In genomic region chr10:131902691-131903090, GRCh38 we compare ENCODE assay signal across 8 cellular contexts. TPM values are rescaled to one million over a fixed set of nuclear protein-coding genes. Genes with fewer than 3 reads are reported as not detected.
DNase-seq lines count a peak whose midpoint lies in the region; ATAC-seq and TF ChIP-seq lines count a peak whose summit lies in the region.

No MANE protein-coding gene starts in this region.

- H3K4me2 ChIP-seq in mesenchymal stem cell (ENCODE audit: low read length, poor library complexity, severe bottlenecking) = no peak overlapping the region

- no peak overlapping the region for H3K18ac ChIP-seq in mesenchymal stem cell (ENCODE audit: low read depth in 1 of 2, low read length in 2 of 2)

- H4K91ac ChIP-seq in mesenchymal stem cell (ENCODE audit: low read length) = no peak overlapping the region

- ATAC-seq in GM21737 (IDR thresholded peaks at IDR 0.05; ENCODE audit: unreplicated experiment) (no peak), HG02571 (IDR thresholded peaks at IDR 0.05; ENCODE audit: unreplicated experiment) (no peak)

- H3K23ac ChIP-seq in mesenchymal stem cell (ENCODE audit: low read length in 2 of 2) = no peak overlapping the region

- H4K8ac ChIP-seq in mesenchymal stem cell (ENCODE audit: low read length) = peak overlapping the region; percentile 3

- H3K27me3 ChIP-seq in A673 (replicated peaks; ENCODE audit: insufficient read depth, low read depth, low read length, poor library complexity) = peaks cover 15% of the 10 kb centered on the region
- no peaks in the 10 kb centered on the region for H3K27me3 ChIP-seq in HAP-1 (ENCODE audit: low read depth)
- peaks cover 10 to 20% of the 10 kb centered on the region in 2 experiments for H3K27me3 ChIP-seq in mesenchymal stem cell (ENCODE audit: control insufficient read depth in 1 of 2, insufficient read depth in 1 of 2, low read length in 2 of 2)

- peaks cover 55% of the 10 kb centered on the region for H3K4me1 Mint-ChIP-seq in activated naive CD8-positive, alpha-beta T cell treated with anti-CD3 and anti-CD28 coated beads for 36 hours

- peaks cover 9% of the 10 kb centered on the region for H3K27me3 Mint-ChIP-seq in activated naive CD8-positive, alpha-beta T cell treated with anti-CD3 and anti-CD28 coated beads for 36 hours

- no peak overlapping the region for H2BK5ac ChIP-seq in mesenchymal stem cell (ENCODE audit: low read depth, low read length, poor library complexity, severe bottlenecking)

- DNase-seq in A673 (ENCODE audit: low spot score) = no peak
- DNase-seq in HAP-1 (ENCODE audit: low spot score in 2 of 2) = no peak
- DNase-seq in activated naive CD8-positive, alpha-beta T cell treated with anti-CD3 and anti-CD28 coated beads for 36 hours = no peak
- no peak for DNase-seq in mesenchymal stem cell
- DNase-seq in caudate nucleus (lab: John Stamatoyannopoulos, UW) = no peak
- no peak for DNase-seq in GM10266 (ENCODE audit: extremely low spot score)

- H3K4me1 ChIP-seq in A673 (ENCODE audit: insufficient read depth, low read length, poor library complexity, severe bottlenecking) (peaks cover 7% of the 10 kb centered on the region), HAP-1 (peaks cover 14% of the 10 kb centered on the region), mesenchymal stem cell (ENCODE audit: control insufficient read depth, insufficient read depth, low read depth, low read length) (peaks cover 21% of the 10 kb centered on the region)

- H3K36me3 ChIP-seq in A673 (ENCODE audit: insufficient read depth, low read length, poor library complexity, severe bottlenecking) = peaks cover 21% of the 10 kb centered on the region
- H3K36me3 ChIP-seq in HAP-1 (replicated peaks) = peaks cover 13% of the 10 kb centered on the region
- peaks cover 12 to 14% of the 10 kb centered on the region in 2 experiments for H3K36me3 ChIP-seq in mesenchymal stem cell (ENCODE audit: control insufficient read depth in 1 of 2, insufficient read depth in 2 of 2, low read depth in 1 of 2, low read length in 2 of 2)

- no peak overlapping the region for H3K14ac ChIP-seq in mesenchymal stem cell (ENCODE audit: low read length in 2 of 2)

- no peak overlapping the region for H2BK12ac ChIP-seq in mesenchymal stem cell (ENCODE audit: low read length in 2 of 2)

- H2AFZ ChIP-seq in mesenchymal stem cell (ENCODE audit: low read depth, low read length) = no peak overlapping the region

- H3K9ac ChIP-seq in mesenchymal stem cell (ENCODE audit: low read length) = peak overlapping the region; percentile 94

- H3K36me3 Mint-ChIP-seq in activated naive CD8-positive, alpha-beta T cell treated with anti-CD3 and anti-CD28 coated beads for 36 hours = peaks cover 28% of the 10 kb centered on the region

- H2AK5ac ChIP-seq in mesenchymal stem cell (ENCODE audit: low read length, severe bottlenecking) = no peak overlapping the region

- H3K4ac ChIP-seq in mesenchymal stem cell (ENCODE audit: low read depth in 1 of 2, low read length in 2 of 2) = no peak overlapping the region

- POLR2A ChIA-PET in A673 (lab: Charles Lee; ENCODE audit: low non-redundant PET) = no interaction called here

- in situ Hi-C loops in HAP-1 (cut with MboI; ENCODE audit: low sequenced_read_pairs) = no loop called here

- CTCF ChIA-PET in A673 (lab: Charles Lee) = interaction anchor here (0.6 kb wide), 1 partner anchor 120 kb away, joined by 3 read pairs; no protein-coding TSS in a partner anchor

- H3K4me3 Mint-ChIP-seq in activated naive CD8-positive, alpha-beta T cell treated with anti-CD3 and anti-CD28 coated beads for 36 hours = peak overlapping the region; percentile 89

- H2BK15ac ChIP-seq in mesenchymal stem cell (ENCODE audit: low read depth, poor library complexity, severe bottlenecking) = no peak overlapping the region

- peaks cover 2% of the 10 kb centered on the region for H3K79me1 ChIP-seq in mesenchymal stem cell (replicated peaks; ENCODE audit: low read length, poor library complexity, severe bottlenecking)

- H3K27ac Mint-ChIP-seq in activated naive CD8-positive, alpha-beta T cell treated with anti-CD3 and anti-CD28 coated beads for 36 hours = no peak overlapping the region

- H3K27ac ChIP-seq in A673 (ENCODE audit: low read depth, low read length, poor library complexity, severe bottlenecking) (no peak overlapping the region), mesenchymal stem cell (ENCODE audit: low read length, poor library complexity, severe bottlenecking) (no peak overlapping the region), caudate nucleus (ENCODE audit: low read depth, low read length) (no peak overlapping the region)

- intact Hi-C loops in A673 (cut with micrococcal nuclease; ENCODE audit: unreplicated experiment) = no loop called here

- TF ChIP-seq CTCF in A673 (conservative IDR thresholded peaks at IDR 0.05; ENCODE audit: low read depth, low read length) (no peak), GM10266 (IDR thresholded peaks at IDR 0.05; ENCODE audit: control insufficient read depth, insufficient read depth, low read depth, missing control alignments) (no peak)

- H3K9me3 ChIP-seq in A673 (ENCODE audit: low read depth, low read length, poor library complexity, severe bottlenecking) (no peaks in the 10 kb centered on the region), HAP-1 (no peaks in the 10 kb centered on the region), mesenchymal stem cell (ENCODE audit: control insufficient read depth, low read length) (no peaks in the 10 kb centered on the region)

- no peak overlapping the region for H2BK120ac ChIP-seq in mesenchymal stem cell (ENCODE audit: low read depth, low read length)

- no peaks in the 10 kb centered on the region for H3K9me3 Mint-ChIP-seq in activated naive CD8-positive, alpha-beta T cell treated with anti-CD3 and anti-CD28 coated beads for 36 hours

- no TSS peak for BruUV-seq in A673 (replicated peaks; lab: Mats Ljungman, UMichigan)

- peak overlapping the region; percentile 93 for H3K4me3 ChIP-seq in A673 (ENCODE audit: low read depth, low read length, poor library complexity, severe bottlenecking)
- peak overlapping the region; percentile 82 for H3K4me3 ChIP-seq in HAP-1
- H3K4me3 ChIP-seq in mesenchymal stem cell (ENCODE audit: insufficient read depth in 1 of 2, low read depth in 1 of 2, low read length in 2 of 2) = peak overlapping the region in 1 of 2 experiments; percentile 87

- WGBS in mesenchymal stem cell = 100% methylated on average over 7 of the region's 9 CpGs

RNA-seq across cellular contexts. Expression of gene PPP2R2D, which starts 1.9 kb away (rescaled TPM):
- 48.4 and 49.1 TPM in 2 replicates for total RNA-seq in A673 (2021)
- 10 to 100 TPM; 24.4 to 25.7 TPM for total RNA-seq in activated naive CD8-positive, alpha-beta T cell treated with anti-CD3 and anti-CD28 coated beads for 36 hours
- 29.1 TPM for polyA plus RNA-seq in mesenchymal stem cell (2013, experiment 1 of 2)
- 31.7 TPM for polyA plus RNA-seq in mesenchymal stem cell (2013, experiment 2 of 2)
